ENCODE assay signal across 8 cellular contexts in the genomic region with DNA sequence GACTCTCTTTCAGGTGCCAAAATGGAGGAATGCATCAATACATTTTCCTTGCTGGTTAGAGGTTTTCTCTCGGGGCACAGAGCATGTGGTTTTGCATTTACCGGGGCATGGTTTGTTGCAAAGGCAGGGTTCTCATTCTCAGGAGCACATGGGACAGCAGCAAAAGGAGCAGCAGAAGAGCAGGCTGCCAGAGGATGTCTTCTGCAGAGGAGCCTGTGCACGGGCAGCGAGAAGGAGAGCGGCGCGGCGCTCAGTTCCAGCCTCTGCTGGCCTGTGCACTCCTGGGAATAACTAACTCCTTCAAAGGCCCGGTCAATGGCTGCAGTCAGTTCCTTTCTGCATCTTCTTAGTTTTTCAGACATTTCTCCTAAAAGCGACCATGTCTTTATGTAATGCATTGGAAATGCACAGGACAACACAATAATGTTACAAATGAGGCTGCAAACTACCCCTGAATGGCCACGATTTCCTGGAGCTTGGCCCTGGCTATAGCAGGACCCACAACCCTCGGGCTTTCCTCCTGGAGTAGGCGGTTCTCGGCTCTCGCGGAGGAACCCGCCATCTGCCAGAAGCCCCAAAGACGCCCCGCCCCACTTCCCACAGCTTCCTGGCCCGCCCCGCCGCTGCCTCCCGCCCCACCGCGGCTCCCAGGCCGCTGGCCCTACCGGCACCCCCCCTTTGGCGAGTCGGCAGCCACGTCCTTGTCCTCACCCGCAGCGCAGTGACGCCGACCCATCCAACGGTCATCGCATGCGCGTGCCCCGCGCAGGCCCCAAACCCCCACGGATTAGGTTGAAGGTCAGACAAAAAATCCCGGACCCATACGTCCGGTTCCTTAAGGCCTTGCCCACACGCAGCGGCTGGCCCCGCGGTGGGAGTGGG. TPM values are rescaled to one million over a fixed set of nuclear protein-coding genes. Genes with fewer than 3 reads are reported as not detected.
DNase-seq lines count a peak whose midpoint lies in the region; ATAC-seq lines count a peak whose summit lies in the region.

A gene (minus strand): TSS at position 758 of the 882 bp plus-strand sequence. CDS start 360 bp downstream, at position 398.

- peaks cover 8% of the 10 kb centered on the region for H3K36me3 Mint-ChIP-seq in CD4-positive, CD25-positive, alpha-beta regulatory T cell
- peaks cover 25% of the 10 kb centered on the region for H3K36me3 Mint-ChIP-seq in activated naive CD4-positive, alpha-beta T cell treated with anti-CD3 and anti-CD28 coated beads, Interleukin-2, amount 10 ng/mL, durations not matched to agents 7 days and 5 days

- peaks cover 0 to 28% (median 19%) of the 10 kb centered on the region in 4 donors for H3K4me1 Mint-ChIP-seq in CD4-positive, CD25-positive, alpha-beta regulatory T cell
- peaks cover 35% of the 10 kb centered on the region for H3K4me1 Mint-ChIP-seq in activated naive CD4-positive, alpha-beta T cell treated with anti-CD3 and anti-CD28 coated beads, Interleukin-2, amount 10 ng/mL, durations not matched to agents 7 days and 5 days

- H3K4me3 Mint-ChIP-seq in CD4-positive, CD25-positive, alpha-beta regulatory T cell, result peak within 1 kb of the TSS; percentile 78 to 90 (median 83)
- H3K4me3 Mint-ChIP-seq in activated naive CD4-positive, alpha-beta T cell treated with anti-CD3 and anti-CD28 coated beads, Interleukin-2, amount 10 ng/mL, durations not matched to agents 7 days and 5 days, result peak within 1 kb of the TSS; percentile 72

- H3K27ac Mint-ChIP-seq in CD4-positive, CD25-positive, alpha-beta regulatory T cell, result peak within 1 kb of the TSS; percentile 86 to 96 (median 90)
- peak within 1 kb of the TSS; percentile 75 for H3K27ac Mint-ChIP-seq in activated naive CD4-positive, alpha-beta T cell treated with anti-CD3 and anti-CD28 coated beads, Interleukin-2, amount 10 ng/mL, durations not matched to agents 7 days and 5 days

- peak; percentile 57 to 78 (median 58) for DNase-seq in CD4-positive, CD25-positive, alpha-beta regulatory T cell
- peak; percentile 54 to 87 for DNase-seq in SJSA1 (ENCODE audit: low read depth in 1 of 2, low spot score in 2 of 2)
- DNase-seq in activated naive CD4-positive, alpha-beta T cell treated with anti-CD3 and anti-CD28 coated beads, Interleukin-2, amount 10 ng/mL, durations not matched to agents 7 days and 5 days, result peak; percentile 83
- peak; percentile 75 for DNase-seq in globus pallidus (ENCODE audit: low spot score)
- DNase-seq in nucleus accumbens (lab: John Stamatoyannopoulos, UW), result peak in 55 of 56 donors; percentile 14 to 89 (median 69)
- DNase-seq in stromal cell of bone marrow (ENCODE audit: low read depth), result peak; percentile 74

- H3K36me3 ChIP-seq in CD4-positive, CD25-positive, alpha-beta regulatory T cell (ENCODE audit: control insufficient read depth, insufficient read depth, low read length), result peaks cover 21% of the 10 kb centered on the region
- peaks cover 35% of the 10 kb centered on the region for H3K36me3 ChIP-seq in SJSA1

- CTCF ChIA-PET in activated naive CD4-positive, alpha-beta T cell treated with anti-CD3 and anti-CD28 coated beads, Interleukin-2, amount 10 ng/mL, durations not matched to agents 7 days and 5 days (lab: Charles Lee), result interaction anchor here (1.4 kb wide), 1 partner anchor 172 kb away, joined by 3 read pairs; no protein-coding TSS in a partner anchor

- H3K27me3 Mint-ChIP-seq in CD4-positive, CD25-positive, alpha-beta regulatory T cell, result no peaks in the 10 kb centered on the region
- no peaks in the 10 kb centered on the region for H3K27me3 Mint-ChIP-seq in activated naive CD4-positive, alpha-beta T cell treated with anti-CD3 and anti-CD28 coated beads, Interleukin-2, amount 10 ng/mL, durations not matched to agents 7 days and 5 days

- peak within 1 kb of the TSS; percentile 82 for H3K27ac ChIP-seq in CD4-positive, CD25-positive, alpha-beta regulatory T cell (ENCODE audit: insufficient read depth, low read length, poor library complexity, severe bottlenecking)
- H3K27ac ChIP-seq in SJSA1, result peak within 1 kb of the TSS; percentile 77

- H3K27me3 ChIP-seq in CD4-positive, CD25-positive, alpha-beta regulatory T cell (ENCODE audit: control insufficient read depth, insufficient read depth, low read length), result no peaks in the 10 kb centered on the region
- H3K27me3 ChIP-seq in SJSA1 (replicated peaks), result no peaks in the 10 kb centered on the region

- ATAC-seq in CD4-positive, CD25-positive, alpha-beta regulatory T cell (ENCODE audit: low read depth in 2 of 2), result peak; percentile 79 to 85
- ATAC-seq in GM21786 (IDR thresholded peaks at IDR 0.05; ENCODE audit: unreplicated experiment) (peak; percentile 69), HG02840 (IDR thresholded peaks at IDR 0.05; ENCODE audit: low FRiP score, unreplicated experiment) (no peak)

- no peaks in the 10 kb centered on the region for H3K9me3 Mint-ChIP-seq in CD4-positive, CD25-positive, alpha-beta regulatory T cell
- no peaks in the 10 kb centered on the region for H3K9me3 Mint-ChIP-seq in activated naive CD4-positive, alpha-beta T cell treated with anti-CD3 and anti-CD28 coated beads, Interleukin-2, amount 10 ng/mL, durations not matched to agents 7 days and 5 days

- H3K4me1 ChIP-seq in CD4-positive, CD25-positive, alpha-beta regulatory T cell (ENCODE audit: control insufficient read depth, insufficient read depth, low read length, poor library complexity, severe bottlenecking), result peaks cover 14% of the 10 kb centered on the region
- peaks cover 14% of the 10 kb centered on the region for H3K4me1 ChIP-seq in SJSA1 (replicated peaks)

- H3K9me3 ChIP-seq in CD4-positive, CD25-positive, alpha-beta regulatory T cell (ENCODE audit: control insufficient read depth in 2 of 2, low read length in 2 of 2), result no peaks in the 10 kb centered on the region
- H3K9me3 ChIP-seq in SJSA1 (replicated peaks), result no peaks in the 10 kb centered on the region

- peak within 1 kb of the TSS; percentile 82 for H3K4me3 ChIP-seq in CD4-positive, CD25-positive, alpha-beta regulatory T cell (ENCODE audit: low read depth, low read length)
- peak within 1 kb of the TSS; percentile 32 for H3K4me3 ChIP-seq in SJSA1

RNA-seq across cellular contexts. Expression of the gene that starts here (rescaled TPM):
- 12.4 TPM for total RNA-seq in CD4-positive, CD25-positive, alpha-beta regulatory T cell
- 1 to 10 TPM in 1 of 4 donors, under 1 TPM in 3; 0.56 to 1.1 (median 0.75) TPM for polyA plus RNA-seq in CD4-positive, CD25-positive, alpha-beta regulatory T cell
- 0.50 and 2.1 TPM in 2 replicates for total RNA-seq in SJSA1 (2014; rRNA removed; shearing (Covaris generic))
